Comparison of ENCODE assay signal across 25 cellular contexts in genomic region chr13:38897521-38897920, GRCh38.
"Had no signal": no experiment of that assay in that cellular context is flagged by ENCODE, and none has a peak within 500 bp of the region (broad histone marks: within the 10 kb centered on the region; RNA-seq: fewer than 3 reads in every experiment).

No MANE protein-coding gene starts in this region.

- H3K4me3 ChIP-seq: coronary artery, lung, pancreas, right atrium auricular region, smooth muscle cell, stomach, thyroid gland, vagina had no signal

- ATAC-seq: effector memory CD8-positive, alpha-beta T cell; left lobe of liver; natural killer cell; pancreas; sciatic nerve had no signal

- H3K9me3 Mint-ChIP-seq: effector memory CD8-positive, alpha-beta T cell had no signal

- H3K4me1 Mint-ChIP-seq: memory B cell, natural killer cell had no signal

- H3K9me3 ChIP-seq: pancreas, right atrium auricular region, thyroid gland, vagina had no signal

- DNase-seq: effector memory CD8-positive, alpha-beta T cell; head of caudate nucleus; kidney glomerular epithelial cell; natural killer cell; occipital lobe; pancreas; stimulated activated CD4-positive, alpha-beta T cell treated with anti-CD3 and anti-CD28 coated beads, Interleukin-12 subunit alpha, Interleukin-12 subunit beta, amount 100 ng/mL, for 4 hours; stimulated activated CD4-positive, alpha-beta T cell treated with anti-CD3 and anti-CD28 coated beads, Interleukin-1b, Interleukin-23, amount 100 ng/mL, for 48 hours; stimulated activated CD4-positive, alpha-beta T cell treated with anti-CD3 and anti-CD28 coated beads, Interleukin-4, amount 100 ng/mL, for 1 hour; stimulated activated CD8-positive, alpha-beta memory T cell treated with anti-CD3 and anti-CD28 coated beads, Interleukin-4, amount 100 ng/mL, for 48 hours; stimulated activated naive CD4-positive, alpha-beta T cell treated with Interleukin-2 at 50 U/mL for 16 hours; stomach; thyroid gland; trophoblast cell had no signal

- H3K27ac ChIP-seq: coronary artery, pancreas, right atrium auricular region, stomach, thyroid gland, vagina had no signal

- H3K36me3 ChIP-seq: pancreas, right atrium auricular region, stomach, thyroid gland, vagina had no signal

- H3K27me3 ChIP-seq: pancreas, right atrium auricular region, stomach, thyroid gland, vagina had no signal

- H3K36me3 Mint-ChIP-seq: memory B cell, natural killer cell had no signal

- H3K4me1 ChIP-seq: pancreas, right atrium auricular region, stomach, thyroid gland, vagina had no signal

- H3K4me3 Mint-ChIP-seq: effector memory CD8-positive, alpha-beta T cell; memory B cell; natural killer cell had no signal

- H3K27ac Mint-ChIP-seq: effector memory CD8-positive, alpha-beta T cell; memory B cell; natural killer cell had no signal

- FAIRE-seq: endometrium, frontal cortex, islet of Langerhans, pancreas had no signal
